In genomic region chr3:38496131-38496910, GRCh38 we compare ENCODE assay signal across 1 cellular context.
A peak's percentile ranks its signal among the peaks of the same experiment; 100 is the strongest.
TF ChIP-seq lines count a peak whose summit lies in the region.

Gene EXOG (plus strand): TSS chr3:38496340. CDS start chr3:38496368, 28 bp downstream.

TF ChIP-seq in A549, 52 proteins besides CTCF, POLR2A, EP300 and RAD21 (continued from another document):
- TF ChIP-seq MAX (IDR thresholded peaks at IDR 0.05): peak; percentile 51
- no peak for TF ChIP-seq HOXB13 (CRISPR knock-in tag; IDR thresholded peaks at IDR 0.05; ENCODE audit: low read depth)
- TF ChIP-seq SMC3 (IDR thresholded peaks at IDR 0.05): peak; percentile 76
